ENCODE assay signal across 8 cellular contexts in the genomic region with DNA sequence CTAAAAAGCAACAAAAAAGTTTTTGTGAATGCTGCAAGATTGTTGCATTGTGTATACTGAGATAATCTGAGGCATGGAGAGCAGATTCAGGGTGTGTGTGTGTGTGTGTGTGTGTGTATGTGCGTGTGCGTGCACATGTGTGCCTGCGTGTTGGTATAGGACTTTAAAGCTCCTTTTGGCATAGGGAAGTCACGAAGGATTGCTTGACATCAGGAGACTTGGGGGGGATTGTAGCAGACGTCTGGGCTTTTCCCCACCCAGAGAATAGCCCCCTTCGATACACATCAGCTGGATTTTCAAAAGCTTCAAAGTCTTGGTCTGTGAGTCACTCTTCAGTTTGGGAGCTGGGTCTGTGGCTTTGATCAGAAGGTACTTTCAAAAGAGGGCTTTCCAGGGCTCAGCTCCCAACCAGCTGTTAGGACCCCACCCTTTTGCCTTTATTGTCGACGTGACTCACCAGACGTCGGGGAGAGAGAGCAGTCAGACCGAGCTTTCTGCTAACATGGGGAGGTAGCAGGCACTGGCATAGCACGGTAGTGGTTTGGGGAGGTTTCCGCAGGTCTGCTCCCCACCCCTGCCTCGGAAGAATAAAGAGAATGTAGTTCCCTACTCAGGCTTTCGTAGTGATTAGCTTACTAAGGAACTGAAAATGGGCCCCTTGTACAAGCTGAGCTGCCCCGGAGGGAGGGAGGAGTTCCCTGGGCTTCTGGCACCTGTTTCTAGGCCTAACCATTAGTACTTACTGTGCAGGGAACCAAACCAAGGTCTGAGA. TPM values are rescaled to one million over a fixed set of nuclear protein-coding genes. Genes with fewer than 3 reads are reported as not detected.
DNase-seq lines count a peak whose midpoint lies in the region; ATAC-seq and TF ChIP-seq lines count a peak whose summit lies in the region.

No MANE protein-coding gene starts in this region.

- H3K4me3 ChIP-seq in endodermal cell (ENCODE audit: low read length) (peak overlapping the region; percentile 95), osteoblast (ENCODE audit: insufficient read depth, low read length) (peak overlapping the region; percentile 66), tibial nerve (peak overlapping the region; percentile 8 to 89 (median 44))

- H2AFZ ChIP-seq in osteoblast (ENCODE audit: low read length): no peak overlapping the region

- TF ChIP-seq POLR2A in tibial nerve (IDR thresholded peaks at IDR 0.05): no peak

- H3K9me3 Mint-ChIP-seq in activated CD4-positive, alpha-beta memory T cell treated with anti-CD3 and anti-CD28 coated beads, Interleukin-2, amount 10 ng/mL, durations not matched to agents 7 days and 5 days: no peaks in the 10 kb centered on the region
- no peaks in the 10 kb centered on the region for H3K9me3 Mint-ChIP-seq in endodermal cell

- H3K4me3 Mint-ChIP-seq in activated CD4-positive, alpha-beta memory T cell treated with anti-CD3 and anti-CD28 coated beads, Interleukin-2, amount 10 ng/mL, durations not matched to agents 7 days and 5 days: peak overlapping the region; percentile 94
- no peak overlapping the region for H3K4me3 Mint-ChIP-seq in endodermal cell

- H3K36me3 ChIP-seq in endodermal cell (ENCODE audit: control insufficient read depth, insufficient read depth, low read length): peaks cover 32% of the 10 kb centered on the region
- H3K36me3 ChIP-seq in osteoblast (ENCODE audit: insufficient read depth, low read length): peaks cover 44% of the 10 kb centered on the region
- peaks cover 0 to 9% (median 0%) of the 10 kb centered on the region in 3 donors for H3K36me3 ChIP-seq in tibial nerve

- peaks cover 20% of the 10 kb centered on the region for H4K20me1 ChIP-seq in osteoblast (ENCODE audit: insufficient read depth, low read length)

- TF ChIP-seq EP300 in tibial nerve (IDR thresholded peaks at IDR 0.05): peak in 1 of 2 donors; percentile 59

- DNase-seq in Daoy (ENCODE audit: low read depth) (peak; percentile 90), LoVo (ENCODE audit: low spot score) (peak; percentile 72), endodermal cell (peak; percentile 70), osteoblast (ENCODE audit: insufficient read length, low spot score, missing footprints) (peak; percentile 93), tibial nerve (ENCODE audit: low spot score in 2 of 2) (peak in 1 of 2 donors; percentile 52)
- peak; percentile 85 for DNase-seq in activated CD4-positive, alpha-beta memory T cell treated with anti-CD3 and anti-CD28 coated beads, Interleukin-2, amount 10 ng/mL, durations not matched to agents 7 days and 5 days

- 28 to 54% methylated on average over 7 to 16 of the region's 16 CpGs for WGBS in endodermal cell (ENCODE audit: insufficient coverage in 1 of 2, insufficient read length in 1 of 2), 2 experiments
- 4 to 8% methylated on average over 14 to 15 of the region's 16 CpGs for WGBS in tibial nerve, 2 donors

- peak overlapping the region; percentile 83 for H3K27ac Mint-ChIP-seq in activated CD4-positive, alpha-beta memory T cell treated with anti-CD3 and anti-CD28 coated beads, Interleukin-2, amount 10 ng/mL, durations not matched to agents 7 days and 5 days
- peak overlapping the region; percentile 42 for H3K27ac Mint-ChIP-seq in endodermal cell

- POLR2A ChIA-PET in activated CD4-positive, alpha-beta memory T cell treated with anti-CD3 and anti-CD28 coated beads, Interleukin-2, amount 10 ng/mL, durations not matched to agents 7 days and 5 days (lab: Charles Lee): interaction anchor here (0.9 to 17.3 kb wide), 25 partner anchors 6 to 490 kb away, joined by 3 to 822 read pairs (median 7); a partner anchor contains a TSS

- H3K9me3 ChIP-seq in endodermal cell (ENCODE audit: control insufficient read depth, low read length): no peaks in the 10 kb centered on the region
- H3K9me3 ChIP-seq in osteoblast (ENCODE audit: low read depth, low read length): no peaks in the 10 kb centered on the region
- H3K9me3 ChIP-seq in tibial nerve: no peaks in the 10 kb centered on the region

- peaks cover 51% of the 10 kb centered on the region for H3K79me2 ChIP-seq in osteoblast (ENCODE audit: insufficient read depth, low read length)

- no peak overlapping the region for H3K9ac ChIP-seq in endodermal cell (ENCODE audit: extremely low read depth, low read length, poor library complexity, severe bottlenecking)

- ATAC-seq in GM21529 (IDR thresholded peaks at IDR 0.05; ENCODE audit: unreplicated experiment) (peak; percentile 50), HG02970 (IDR thresholded peaks at IDR 0.05; ENCODE audit: low FRiP score, unreplicated experiment) (no peak)

- H3K27ac ChIP-seq in endodermal cell (ENCODE audit: low read depth, low read length): no peak overlapping the region
- peak overlapping the region; percentile 92 for H3K27ac ChIP-seq in osteoblast (ENCODE audit: low read depth, low read length)
- H3K27ac ChIP-seq in tibial nerve: peak overlapping the region; percentile 96 to 98 (median 98)

- H3K27me3 ChIP-seq in endodermal cell (ENCODE audit: control insufficient read depth, insufficient read depth, low read length, poor library complexity, severe bottlenecking) (no peaks in the 10 kb centered on the region), osteoblast (ENCODE audit: insufficient read depth, low read length) (no peaks in the 10 kb centered on the region), tibial nerve (no peaks in the 10 kb centered on the region)

- H3K36me3 Mint-ChIP-seq in activated CD4-positive, alpha-beta memory T cell treated with anti-CD3 and anti-CD28 coated beads, Interleukin-2, amount 10 ng/mL, durations not matched to agents 7 days and 5 days (ENCODE audit: low read depth): peaks cover 77% of the 10 kb centered on the region
- peaks cover 4% of the 10 kb centered on the region for H3K36me3 Mint-ChIP-seq in endodermal cell (ENCODE audit: low read depth)

- H3K4me1 ChIP-seq in endodermal cell (ENCODE audit: control insufficient read depth, insufficient read depth, low read length) (peaks cover 11% of the 10 kb centered on the region), osteoblast (ENCODE audit: insufficient read depth, low read length) (peaks cover 60% of the 10 kb centered on the region), tibial nerve (peaks cover 0 to 80% (median 51%) of the 10 kb centered on the region in 4 donors)

- peaks cover 60% of the 10 kb centered on the region for H3K4me1 Mint-ChIP-seq in activated CD4-positive, alpha-beta memory T cell treated with anti-CD3 and anti-CD28 coated beads, Interleukin-2, amount 10 ng/mL, durations not matched to agents 7 days and 5 days
- peaks cover 28% of the 10 kb centered on the region for H3K4me1 Mint-ChIP-seq in endodermal cell

- H3K27me3 Mint-ChIP-seq in activated CD4-positive, alpha-beta memory T cell treated with anti-CD3 and anti-CD28 coated beads, Interleukin-2, amount 10 ng/mL, durations not matched to agents 7 days and 5 days: no peaks in the 10 kb centered on the region
- H3K27me3 Mint-ChIP-seq in endodermal cell (ENCODE audit: insufficient read depth): peaks cover 35% of the 10 kb centered on the region

- H3K4me2 ChIP-seq in osteoblast (ENCODE audit: insufficient read depth, low read length): peak overlapping the region; percentile 92

- TF ChIP-seq CTCF in endodermal cell (conservative IDR thresholded peaks at IDR 0.05) (no peak), osteoblast (IDR thresholded peaks at IDR 0.05; ENCODE audit: extremely low read depth, low read depth, low read length) (no peak), tibial nerve (IDR thresholded peaks at IDR 0.05) (no peak)

- CTCF ChIA-PET in activated CD4-positive, alpha-beta memory T cell treated with anti-CD3 and anti-CD28 coated beads, Interleukin-2, amount 10 ng/mL, durations not matched to agents 7 days and 5 days (lab: Charles Lee): interaction anchor here (0.8 to 9.2 kb wide), 26 partner anchors 8 to 280 kb away, joined by 3 to 69 read pairs (median 7); no protein-coding TSS in a partner anchor

RNA-seq across cellular contexts. Expression of a gene that starts 4.7 kb away (rescaled TPM):
- total RNA-seq in Daoy (2014; rRNA removed; shearing (Covaris generic)): 5.3 and 11.1 TPM in 2 replicates
- total RNA-seq in activated CD4-positive, alpha-beta memory T cell treated with anti-CD3 and anti-CD28 coated beads, Interleukin-2, amount 10 ng/mL, durations not matched to agents 7 days and 5 days: 100 to 1,000 TPM; 316 to 318 TPM
- total RNA-seq in endodermal cell (1 to 10 TPM; 2.6 to 2.9 TPM), osteoblast (70.2 and 71.9 TPM in 2 replicates), tibial nerve (10 to 100 TPM; 44.1 to 61.4 (median 53.7) TPM)
- polyA plus RNA-seq in endodermal cell (2013, experiment 1 of 2): 8.3 TPM
- 14.0 TPM for polyA plus RNA-seq in endodermal cell (2013, experiment 2 of 2)

Comparison
In these comparisons a context has a peak if more than half of its experiments do, and no peak if none do; other contexts are left out.
1. H3K4me3 ChIP-seq: peak in every context shown above with its lines; median percentile 95 in endodermal cell; 66 in osteoblast; 44 in tibial nerve.